ENCODE assay signal across 18 cellular contexts in genomic region chr17:50779747-50780363, GRCh38. TPM values are rescaled to one million over a fixed set of nuclear protein-coding genes. Genes with fewer than 3 reads are reported as not detected.
DNase-seq lines count a peak whose midpoint lies in the region; ATAC-seq and TF ChIP-seq lines count a peak whose summit lies in the region.
"Had no signal": no experiment of that assay in that cellular context is flagged by ENCODE, and none has a peak within 500 bp of the region (broad histone marks: within the 10 kb centered on the region; RNA-seq: fewer than 3 reads in every experiment).

No MANE protein-coding gene starts in this region.

- H3K4me1 Mint-ChIP-seq in activated CD8-positive, alpha-beta T cell treated with anti-CD3 and anti-CD28 coated beads for 36 hours (ENCODE audit: low read depth) = peaks cover 20% of the 10 kb centered on the region
- peaks cover 30% of the 10 kb centered on the region for H3K4me1 Mint-ChIP-seq in central memory CD8-positive, alpha-beta T cell
- H3K4me1 Mint-ChIP-seq: nephron had no signal

- no peak overlapping the region for H3K4me3 Mint-ChIP-seq in activated CD8-positive, alpha-beta T cell treated with anti-CD3 and anti-CD28 coated beads for 36 hours
- peak overlapping the region; percentile 64 for H3K4me3 Mint-ChIP-seq in central memory CD8-positive, alpha-beta T cell
- H3K4me3 Mint-ChIP-seq: activated B cell treated with CpG ODN at 0.5 μM for 24 hours, nephron had no signal

- H3K27ac Mint-ChIP-seq in activated CD8-positive, alpha-beta T cell treated with anti-CD3 and anti-CD28 coated beads for 36 hours = no peak overlapping the region
- peak overlapping the region; percentile 53 for H3K27ac Mint-ChIP-seq in central memory CD8-positive, alpha-beta T cell (ENCODE audit: low read depth)
- H3K27ac Mint-ChIP-seq: activated B cell treated with CpG ODN at 0.5 μM for 24 hours, nephron had no signal

- intact Hi-C loops in activated CD8-positive, alpha-beta T cell treated with anti-CD3 and anti-CD28 coated beads for 36 hours (cut with micrococcal nuclease) = loop anchor here (5.0 to 10.0 kb wide), 2 partner anchors 62 to 175 kb away; no protein-coding TSS in a partner anchor

- ATAC-seq in activated CD8-positive, alpha-beta T cell treated with anti-CD3 and anti-CD28 coated beads for 36 hours = peak; percentile 45
- peak; percentile 89 for ATAC-seq in central memory CD8-positive, alpha-beta T cell (replicated peaks; ENCODE audit: extremely low read depth, poor library complexity, severe bottlenecking)
- ATAC-seq in HG03432 (IDR thresholded peaks at IDR 0.05; ENCODE audit: unreplicated experiment) = no peak
- ATAC-seq: A549 had no signal

- H3K36me3 Mint-ChIP-seq in activated CD8-positive, alpha-beta T cell treated with anti-CD3 and anti-CD28 coated beads for 36 hours (ENCODE audit: low read depth) = no peaks in the 10 kb centered on the region
- peaks cover 2% of the 10 kb centered on the region for H3K36me3 Mint-ChIP-seq in central memory CD8-positive, alpha-beta T cell (ENCODE audit: insufficient read depth)

- CTCF ChIA-PET in activated CD8-positive, alpha-beta T cell treated with anti-CD3 and anti-CD28 coated beads for 36 hours (lab: Charles Lee) = interaction anchor here (0.9 to 2.5 kb wide), 6 partner anchors 16 to 216 kb away, joined by 3 to 9 read pairs (median 4); no protein-coding TSS in a partner anchor

- H3K9me3 Mint-ChIP-seq in activated CD8-positive, alpha-beta T cell treated with anti-CD3 and anti-CD28 coated beads for 36 hours = no peaks in the 10 kb centered on the region
- no peaks in the 10 kb centered on the region for H3K9me3 Mint-ChIP-seq in central memory CD8-positive, alpha-beta T cell
- H3K9me3 Mint-ChIP-seq: activated B cell treated with CpG ODN at 0.5 μM for 24 hours, nephron had no signal

- POLR2A ChIA-PET in activated CD8-positive, alpha-beta T cell treated with anti-CD3 and anti-CD28 coated beads for 36 hours (lab: Charles Lee) = interaction anchor here (1.2 kb wide), 1 partner anchor 86 kb away, joined by 4 read pairs; the partner anchor contains the start of gene TOB1

- DNase-seq in activated gamma-delta T cell treated with Interleukin-2 at 50 U/mL for 16 hours = peak; percentile 40
- no peak for DNase-seq in activated gamma-delta T cell (lab: John Stamatoyannopoulos, UW)
- DNase-seq in activated CD8-positive, alpha-beta T cell treated with anti-CD3 and anti-CD28 coated beads for 36 hours = peak; percentile 54
- DNase-seq in central memory CD8-positive, alpha-beta T cell (ENCODE audit: low spot score in 2 of 2) = peak; percentile 35 to 37
- DNase-seq in stimulated activated naive CD4-positive, alpha-beta T cell (lab: John Stamatoyannopoulos, UW) = peak; percentile 19 to 71 (median 41)
- no peak for DNase-seq in NOMO-1 treated with dmso at 0.1 percent for 144 hours (lab: John Stamatoyannopoulos, UW; ENCODE audit: unreplicated experiment)
- no peak for DNase-seq in NCI-H2196 treated with DMSO at 0.1 percent for 48 hours (lab: John Stamatoyannopoulos, UW; ENCODE audit: unreplicated experiment)
- DNase-seq: activated B cell treated with CpG ODN at 0.5 μM for 24 hours, Caco-2, GF-D8, MV-4-11, NCI-H2227 treated with DMSO at 0.1 percent for 48 hours, retina had no signal

- H3K27me3 Mint-ChIP-seq in activated CD8-positive, alpha-beta T cell treated with anti-CD3 and anti-CD28 coated beads for 36 hours = peaks cover 2% of the 10 kb centered on the region
- H3K27me3 Mint-ChIP-seq in central memory CD8-positive, alpha-beta T cell = peaks cover 10% of the 10 kb centered on the region

- no peak for TF ChIP-seq CTCF in activated CD8-positive, alpha-beta T cell treated with anti-CD3 and anti-CD28 coated beads for 36 hours (IDR thresholded peaks at IDR 0.05)

RNA-seq across cellular contexts. Expression of gene ANKRD40CL, which starts 12.5 kb away (rescaled TPM):
- total RNA-seq in activated CD8-positive, alpha-beta T cell treated with anti-CD3 and anti-CD28 coated beads for 36 hours = not detected
- total RNA-seq: dermis microvascular lymphatic vessel endothelial cell, liver had no signal

RNA-seq across cellular contexts. Expression of gene WFIKKN2, which starts 55.5 kb away (rescaled TPM):
- total RNA-seq in activated CD8-positive, alpha-beta T cell treated with anti-CD3 and anti-CD28 coated beads for 36 hours = not detected
- total RNA-seq: activated B cell treated with CpG ODN at 0.5 μM for 24 hours, Caco-2, dermis microvascular lymphatic vessel endothelial cell had no signal

Comparison
In these comparisons a context has a peak if more than half of its experiments do, and no peak if none do; other contexts are left out.
1. DNase-seq: peak in activated gamma-delta T cell treated with Interleukin-2 at 50 U/mL for 16 hours (single experiment), activated CD8-positive, alpha-beta T cell treated with anti-CD3 and anti-CD28 coated beads for 36 hours (single experiment), central memory CD8-positive, alpha-beta T cell (2 of 2) and stimulated activated naive CD4-positive, alpha-beta T cell (6 of 6); none in activated gamma-delta T cell (single experiment), NOMO-1 treated with dmso at 0.1 percent for 144 hours (single experiment) and NCI-H2196 treated with DMSO at 0.1 percent for 48 hours (single experiment).